Comparison of ENCODE assay signal across 8 cellular contexts in genomic region chr3:129576514-129577345, GRCh38. TPM values are rescaled to one million over a fixed set of nuclear protein-coding genes. Genes with fewer than 3 reads are reported as not detected.
DNase-seq lines count a peak whose midpoint lies in the region; TF ChIP-seq lines count a peak whose summit lies in the region.

No MANE protein-coding gene starts in this region.

- no peak overlapping the region for H3K27ac Mint-ChIP-seq in T-helper 2 cell treated with Interferon-gamma antibody and Interleukin-4, amounts not matched to agents 5 μg/mL and 100 μg/mL, for 36 hours
- no peak overlapping the region for H3K27ac Mint-ChIP-seq in Calu3 (ENCODE audit: unreplicated experiment)

- DNase-seq in T-helper 2 cell (peak in 3 of 5 experiments; percentile 23 to 95 (median 94)), NCI-H1417 (lab: John Stamatoyannopoulos, UW) (peak in 2 of 3 experiments; percentile 94 to 95), fibroblast of villous mesenchyme (ENCODE audit: low read depth) (peak; percentile 76), HK-2 (ENCODE audit: unreplicated experiment) (no peak), Calu3 (no peak)
- DNase-seq in T-helper 2 cell treated with Interferon-gamma antibody and Interleukin-4, amounts not matched to agents 5 μg/mL and 100 μg/mL, for 36 hours (ENCODE audit: low spot score) = no peak
- peak; percentile 26 to 42 for DNase-seq in activated CD4-positive, alpha-beta T cell treated with anti-CD3 and anti-CD28 coated beads, Interleukin-2, amount 50 U/mL, for 48 hours
- DNase-seq in stimulated activated CD8-positive, alpha-beta memory T cell treated with anti-CD3 and anti-CD28 coated beads, Interleukin-15, amount 100 ng/mL, for 48 hours (ENCODE audit: low read depth in 2 of 2) = peak; percentile 21 to 23

- H3K4me3 Mint-ChIP-seq in T-helper 2 cell treated with Interferon-gamma antibody and Interleukin-4, amounts not matched to agents 5 μg/mL and 100 μg/mL, for 36 hours = no peak overlapping the region
- no peak overlapping the region for H3K4me3 Mint-ChIP-seq in Calu3 (ENCODE audit: low read depth, unreplicated experiment)

- no peaks in the 10 kb centered on the region for H3K9me3 Mint-ChIP-seq in T-helper 2 cell treated with Interferon-gamma antibody and Interleukin-4, amounts not matched to agents 5 μg/mL and 100 μg/mL, for 36 hours
- no peaks in the 10 kb centered on the region for H3K9me3 Mint-ChIP-seq in Calu3 (ENCODE audit: low read depth, unreplicated experiment)

- H3K4me1 Mint-ChIP-seq in T-helper 2 cell treated with Interferon-gamma antibody and Interleukin-4, amounts not matched to agents 5 μg/mL and 100 μg/mL, for 36 hours (ENCODE audit: low read depth) = peaks cover 4% of the 10 kb centered on the region
- H3K4me1 Mint-ChIP-seq in Calu3 (ENCODE audit: low read depth, unreplicated experiment) = no peaks in the 10 kb centered on the region

- H3K36me3 Mint-ChIP-seq in T-helper 2 cell treated with Interferon-gamma antibody and Interleukin-4, amounts not matched to agents 5 μg/mL and 100 μg/mL, for 36 hours (ENCODE audit: low read depth) = no peaks in the 10 kb centered on the region
- H3K36me3 Mint-ChIP-seq in Calu3 (ENCODE audit: insufficient read depth, unreplicated experiment) = no peaks in the 10 kb centered on the region

- intact Hi-C loops in Calu3 (cut with micrococcal nuclease; ENCODE audit: unreplicated experiment) = no loop called here

- CTCF ChIA-PET in Calu3 (lab: Charles Lee) = interaction anchor here (0.9 kb wide), 1 partner anchor 20 kb away, joined by 3 read pairs; no protein-coding TSS in a partner anchor

- no TSS peak for BruUV-seq in Calu3 (replicated peaks; lab: Mats Ljungman, UMichigan)

- TF ChIP-seq CTCF in fibroblast of villous mesenchyme (IDR thresholded peaks at IDR 0.05; ENCODE audit: insufficient read depth, low read depth, low read length) (no peak), Calu3 (IDR thresholded peaks at IDR 0.05; ENCODE audit: unreplicated experiment) (no peak)

- H3K27me3 Mint-ChIP-seq in T-helper 2 cell treated with Interferon-gamma antibody and Interleukin-4, amounts not matched to agents 5 μg/mL and 100 μg/mL, for 36 hours (ENCODE audit: low read depth) = no peaks in the 10 kb centered on the region
- no peaks in the 10 kb centered on the region for H3K27me3 Mint-ChIP-seq in Calu3 (ENCODE audit: unreplicated experiment)

- no peak overlapping the region for H3K4me3 ChIP-seq in fibroblast of villous mesenchyme (ENCODE audit: low read depth, low read length)

RNA-seq across cellular contexts. Expression of gene PLXND1, which starts 29.7 kb away (rescaled TPM):
- total RNA-seq in fibroblast of villous mesenchyme (91.8 and 97.2 TPM in 2 replicates), Calu3 (2022) (16.3 and 22.0 TPM in 2 replicates)

RNA-seq across cellular contexts. Expression of gene H1-8, which starts 33.8 kb away (rescaled TPM):
- total RNA-seq in fibroblast of villous mesenchyme (not detected in 2 replicates), Calu3 (2022) (not detected in 2 replicates)

RNA-seq across cellular contexts. Expression of gene RHO, which starts 48.3 kb away (rescaled TPM):
- total RNA-seq in fibroblast of villous mesenchyme (not detected in 2 replicates), Calu3 (2022) (not detected in 2 replicates)

Comparison
In these comparisons a context has a peak if more than half of its experiments do, and no peak if none do; other contexts are left out.
1. DNase-seq: peak in T-helper 2 cell (3 of 5), NCI-H1417 (2 of 3), activated CD4-positive, alpha-beta T cell treated with anti-CD3 and anti-CD28 coated beads, Interleukin-2, amount 50 U/mL, for 48 hours (2 of 2), fibroblast of villous mesenchyme (single experiment) and stimulated activated CD8-positive, alpha-beta memory T cell treated with anti-CD3 and anti-CD28 coated beads, Interleukin-15, amount 100 ng/mL, for 48 hours (2 of 2); none in T-helper 2 cell treated with Interferon-gamma antibody and Interleukin-4, amounts not matched to agents 5 μg/mL and 100 μg/mL, for 36 hours (single experiment), HK-2 (single experiment) and Calu3 (single experiment).